Comparison of ENCODE assay signal across 1 cellular context in the genomic region with DNA sequence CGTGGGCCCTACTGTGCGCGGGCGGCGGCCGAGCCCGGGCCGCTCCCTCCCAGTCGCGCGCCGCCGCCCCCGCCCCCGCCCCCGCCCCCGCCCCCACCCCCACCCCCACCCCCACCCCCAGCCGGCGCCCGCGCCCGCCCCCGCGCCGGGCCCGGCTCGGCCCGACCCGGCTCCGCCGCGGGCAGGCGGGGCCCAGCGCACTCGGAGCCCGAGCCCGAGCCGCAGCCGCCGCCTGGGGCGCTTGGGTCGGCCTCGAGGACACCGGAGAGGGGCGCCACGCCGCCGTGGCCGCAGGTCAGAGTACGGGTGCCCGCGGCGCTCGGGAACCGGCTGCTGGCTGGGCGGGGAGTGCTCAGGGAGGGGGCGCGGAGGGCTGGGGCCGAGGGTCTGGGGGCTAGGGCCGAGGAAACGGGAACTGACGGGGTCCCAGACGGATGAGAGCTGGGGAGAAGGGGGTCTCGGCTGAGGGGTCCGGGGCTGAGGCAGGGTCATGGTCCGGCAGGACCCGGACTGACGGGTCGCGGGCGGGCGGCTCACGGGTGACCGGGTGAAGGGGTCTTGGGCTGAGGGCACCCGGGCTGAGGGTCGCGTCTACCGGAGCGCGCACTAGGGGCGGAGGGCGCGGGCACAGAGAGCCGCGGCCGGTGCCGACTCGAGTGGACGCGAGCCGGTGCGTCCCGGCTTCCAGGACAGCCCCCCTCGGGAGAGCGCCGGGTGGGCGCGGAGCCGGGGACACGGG.
A peak's percentile ranks its signal among the peaks of the same experiment; 100 is the strongest.
TF ChIP-seq lines count a peak whose summit lies in the region.

No MANE protein-coding gene starts in this region.

TF ChIP-seq in HepG2, 621 proteins besides CTCF, POLR2A, EP300 and RAD21 (continued from another document and continues in another):
- TF ChIP-seq TARDBP (CRISPR knock-in tag; IDR thresholded peaks at IDR 0.05): 0 out of 2 replicates have a peak, but pooled peaks have one; percentile 12
- TF ChIP-seq HNF4G (IDR thresholded peaks at IDR 0.05; ENCODE audit: borderline replicate concordance, low read depth, low read length): no peak
- TF ChIP-seq HNF4G (CRISPR knock-in tag; IDR thresholded peaks at IDR 0.05; ENCODE audit: borderline replicate concordance, low read depth): no peak
- no peak for TF ChIP-seq PHF21A (CRISPR knock-in tag; IDR thresholded peaks at IDR 0.05)
- no peak for TF ChIP-seq ZNF263 (CRISPR knock-in tag; IDR thresholded peaks at IDR 0.05)
- TF ChIP-seq POLR2AphosphoS5 (IDR thresholded peaks at IDR 0.05; ENCODE audit: low read depth, low read length): no peak
- TF ChIP-seq BORCS8-MEF2B (CRISPR knock-in tag; IDR thresholded peaks at IDR 0.05): no peak
- TF ChIP-seq, protein P1, sequence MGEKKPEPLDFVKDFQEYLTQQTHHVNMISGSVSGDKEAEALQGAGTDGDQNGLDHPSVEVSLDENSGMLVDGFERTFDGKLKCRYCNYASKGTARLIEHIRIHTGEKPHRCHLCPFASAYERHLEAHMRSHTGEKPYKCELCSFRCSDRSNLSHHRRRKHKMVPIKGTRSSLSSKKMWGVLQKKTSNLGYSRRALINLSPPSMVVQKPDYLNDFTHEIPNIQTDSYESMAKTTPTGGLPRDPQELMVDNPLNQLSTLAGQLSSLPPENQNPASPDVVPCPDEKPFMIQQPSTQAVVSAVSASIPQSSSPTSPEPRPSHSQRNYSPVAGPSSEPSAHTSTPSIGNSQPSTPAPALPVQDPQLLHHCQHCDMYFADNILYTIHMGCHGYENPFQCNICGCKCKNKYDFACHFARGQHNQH (CRISPR knock-in tag; IDR thresholded peaks at IDR 0.05): 0 out of 2 replicates have a peak, but pooled peaks have one; percentile 12
- no peak for TF ChIP-seq TOPORS (CRISPR knock-in tag; IDR thresholded peaks at IDR 0.05)
- peak; percentile 9 for TF ChIP-seq ASH2L (IDR thresholded peaks at IDR 0.05; ENCODE audit: insufficient read length, low read depth, low read length)
- TF ChIP-seq, protein P2, sequence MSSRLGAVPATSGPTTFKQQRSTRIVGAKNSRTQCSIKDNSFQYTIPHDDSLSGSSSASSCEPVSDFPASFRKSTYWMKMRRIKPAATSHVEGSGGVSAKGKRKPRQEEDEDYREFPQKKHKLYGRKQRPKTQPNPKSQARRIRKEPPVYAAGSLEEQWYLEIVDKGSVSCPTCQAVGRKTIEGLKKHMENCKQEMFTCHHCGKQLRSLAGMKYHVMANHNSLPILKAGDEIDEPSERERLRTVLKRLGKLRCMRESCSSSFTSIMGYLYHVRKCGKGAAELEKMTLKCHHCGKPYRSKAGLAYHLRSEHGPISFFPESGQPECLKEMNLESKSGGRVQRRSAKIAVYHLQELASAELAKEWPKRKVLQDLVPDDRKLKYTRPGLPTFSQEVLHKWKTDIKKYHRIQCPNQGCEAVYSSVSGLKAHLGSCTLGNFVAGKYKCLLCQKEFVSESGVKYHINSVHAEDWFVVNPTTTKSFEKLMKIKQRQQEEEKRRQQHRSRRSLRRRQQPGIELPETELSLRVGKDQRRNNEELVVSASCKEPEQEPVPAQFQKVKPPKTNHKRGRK (CRISPR knock-in tag; IDR thresholded peaks at IDR 0.05): no peak
- TF ChIP-seq, protein P3, sequence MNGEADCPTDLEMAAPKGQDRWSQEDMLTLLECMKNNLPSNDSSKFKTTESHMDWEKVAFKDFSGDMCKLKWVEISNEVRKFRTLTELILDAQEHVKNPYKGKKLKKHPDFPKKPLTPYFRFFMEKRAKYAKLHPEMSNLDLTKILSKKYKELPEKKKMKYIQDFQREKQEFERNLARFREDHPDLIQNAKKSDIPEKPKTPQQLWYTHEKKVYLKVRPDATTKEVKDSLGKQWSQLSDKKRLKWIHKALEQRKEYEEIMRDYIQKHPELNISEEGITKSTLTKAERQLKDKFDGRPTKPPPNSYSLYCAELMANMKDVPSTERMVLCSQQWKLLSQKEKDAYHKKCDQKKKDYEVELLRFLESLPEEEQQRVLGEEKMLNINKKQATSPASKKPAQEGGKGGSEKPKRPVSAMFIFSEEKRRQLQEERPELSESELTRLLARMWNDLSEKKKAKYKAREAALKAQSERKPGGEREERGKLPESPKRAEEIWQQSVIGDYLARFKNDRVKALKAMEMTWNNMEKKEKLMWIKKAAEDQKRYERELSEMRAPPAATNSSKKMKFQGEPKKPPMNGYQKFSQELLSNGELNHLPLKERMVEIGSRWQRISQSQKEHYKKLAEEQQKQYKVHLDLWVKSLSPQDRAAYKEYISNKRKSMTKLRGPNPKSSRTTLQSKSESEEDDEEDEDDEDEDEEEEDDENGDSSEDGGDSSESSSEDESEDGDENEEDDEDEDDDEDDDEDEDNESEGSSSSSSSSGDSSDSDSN (CRISPR knock-in tag; IDR thresholded peaks at IDR 0.05): peak; percentile 7; the same call in 1 of the 2 replicates
- no peak for TF ChIP-seq NFE2 (CRISPR knock-in tag; IDR thresholded peaks at IDR 0.05)
- TF ChIP-seq ZNF776 (CRISPR knock-in tag; IDR thresholded peaks at IDR 0.05): no peak
- TF ChIP-seq BCL6 (CRISPR knock-in tag; IDR thresholded peaks at IDR 0.05): no peak
- TF ChIP-seq, protein P4, sequence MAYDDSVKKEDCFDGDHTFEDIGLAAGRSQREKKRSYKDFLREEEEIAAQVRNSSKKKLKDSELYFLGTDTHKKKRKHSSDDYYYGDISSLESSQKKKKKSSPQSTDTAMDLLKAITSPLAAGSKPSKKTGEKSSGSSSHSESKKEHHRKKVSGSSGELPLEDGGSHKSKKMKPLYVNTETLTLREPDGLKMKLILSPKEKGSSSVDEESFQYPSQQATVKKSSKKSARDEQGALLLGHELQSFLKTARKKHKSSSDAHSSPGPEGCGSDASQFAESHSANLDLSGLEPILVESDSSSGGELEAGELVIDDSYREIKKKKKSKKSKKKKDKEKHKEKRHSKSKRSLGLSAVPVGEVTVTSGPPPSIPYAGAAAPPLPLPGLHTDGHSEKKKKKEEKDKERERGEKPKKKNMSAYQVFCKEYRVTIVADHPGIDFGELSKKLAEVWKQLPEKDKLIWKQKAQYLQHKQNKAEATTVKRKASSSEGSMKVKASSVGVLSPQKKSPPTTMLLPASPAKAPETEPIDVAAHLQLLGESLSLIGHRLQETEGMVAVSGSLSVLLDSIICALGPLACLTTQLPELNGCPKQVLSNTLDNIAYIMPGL (CRISPR knock-in tag; IDR thresholded peaks at IDR 0.05; ENCODE audit: borderline replicate concordance in 1 of 2, low read depth in 1 of 2): peak in 1 of 2 experiments; percentile 42; a peak in 1 of 4 replicates
- TF ChIP-seq MAF1 (CRISPR knock-in tag; IDR thresholded peaks at IDR 0.05; ENCODE audit: borderline replicate concordance): peak; percentile 27; the same call in 1 of the 2 replicates
- peak; percentile 13; the same call in 1 of the 2 replicates for TF ChIP-seq ZC3H13 (CRISPR knock-in tag; IDR thresholded peaks at IDR 0.05)
- 0 out of 2 replicates have a peak, but pooled peaks have one; percentile 34 for TF ChIP-seq DMAP1 (CRISPR knock-in tag; IDR thresholded peaks at IDR 0.05)
- TF ChIP-seq, protein P5, sequence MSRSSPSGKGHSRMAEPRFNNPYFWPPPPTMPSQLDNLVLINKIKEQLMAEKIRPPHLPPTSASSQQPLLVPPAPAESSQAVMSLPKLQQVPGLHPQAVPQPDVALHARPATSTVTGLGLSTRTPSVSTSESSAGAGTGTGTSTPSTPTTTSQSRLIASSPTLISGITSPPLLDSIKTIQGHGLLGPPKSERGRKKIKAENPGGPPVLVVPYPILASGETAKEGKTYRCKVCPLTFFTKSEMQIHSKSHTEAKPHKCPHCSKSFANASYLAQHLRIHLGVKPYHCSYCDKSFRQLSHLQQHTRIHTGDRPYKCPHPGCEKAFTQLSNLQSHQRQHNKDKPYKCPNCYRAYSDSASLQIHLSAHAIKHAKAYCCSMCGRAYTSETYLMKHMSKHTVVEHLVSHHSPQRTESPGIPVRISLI (CRISPR knock-in tag; IDR thresholded peaks at IDR 0.05; ENCODE audit: borderline replicate concordance): no peak
- no peak for TF ChIP-seq ZMYM4 (CRISPR knock-in tag; IDR thresholded peaks at IDR 0.05)
- TF ChIP-seq ISX (CRISPR knock-in tag; conservative IDR thresholded peaks at IDR 0.05): peak; percentile 48; the same call in 1 of the 2 replicates
- TF ChIP-seq HMGA1 (CRISPR knock-in tag; conservative IDR thresholded peaks at IDR 0.05): no peak
- TF ChIP-seq SKI (IDR thresholded peaks at IDR 0.05; ENCODE audit: partially characterized antibody): no peak
- TF ChIP-seq MXI1 (IDR thresholded peaks at IDR 0.05; ENCODE audit: borderline replicate concordance, low read depth, low read length): 0 out of 3 replicates have a peak, but pooled peaks have one; percentile 25
- TF ChIP-seq PRMT3 (CRISPR knock-in tag; IDR thresholded peaks at IDR 0.05; ENCODE audit: borderline replicate concordance, low read depth): 0 out of 2 replicates have a peak, but pooled peaks have one; percentile 39
- peak; percentile 18; the same call in 1 of the 2 replicates for TF ChIP-seq REPIN1 (CRISPR knock-in tag; IDR thresholded peaks at IDR 0.05; ENCODE audit: borderline replicate concordance, low read depth)
- TF ChIP-seq HNRNPLL (IDR thresholded peaks at IDR 0.05; ENCODE audit: low read depth, low read length, poor library complexity, severe bottlenecking): peak; percentile 8
- TF ChIP-seq, protein P6, sequence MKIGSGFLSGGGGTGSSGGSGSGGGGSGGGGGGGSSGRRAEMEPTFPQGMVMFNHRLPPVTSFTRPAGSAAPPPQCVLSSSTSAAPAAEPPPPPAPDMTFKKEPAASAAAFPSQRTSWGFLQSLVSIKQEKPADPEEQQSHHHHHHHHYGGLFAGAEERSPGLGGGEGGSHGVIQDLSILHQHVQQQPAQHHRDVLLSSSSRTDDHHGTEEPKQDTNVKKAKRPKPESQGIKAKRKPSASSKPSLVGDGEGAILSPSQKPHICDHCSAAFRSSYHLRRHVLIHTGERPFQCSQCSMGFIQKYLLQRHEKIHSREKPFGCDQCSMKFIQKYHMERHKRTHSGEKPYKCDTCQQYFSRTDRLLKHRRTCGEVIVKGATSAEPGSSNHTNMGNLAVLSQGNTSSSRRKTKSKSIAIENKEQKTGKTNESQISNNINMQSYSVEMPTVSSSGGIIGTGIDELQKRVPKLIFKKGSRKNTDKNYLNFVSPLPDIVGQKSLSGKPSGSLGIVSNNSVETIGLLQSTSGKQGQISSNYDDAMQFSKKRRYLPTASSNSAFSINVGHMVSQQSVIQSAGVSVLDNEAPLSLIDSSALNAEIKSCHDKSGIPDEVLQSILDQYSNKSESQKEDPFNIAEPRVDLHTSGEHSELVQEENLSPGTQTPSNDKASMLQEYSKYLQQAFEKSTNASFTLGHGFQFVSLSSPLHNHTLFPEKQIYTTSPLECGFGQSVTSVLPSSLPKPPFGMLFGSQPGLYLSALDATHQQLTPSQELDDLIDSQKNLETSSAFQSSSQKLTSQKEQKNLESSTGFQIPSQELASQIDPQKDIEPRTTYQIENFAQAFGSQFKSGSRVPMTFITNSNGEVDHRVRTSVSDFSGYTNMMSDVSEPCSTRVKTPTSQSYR (CRISPR knock-in tag; IDR thresholded peaks at IDR 0.05; ENCODE audit: borderline replicate concordance): no peak
- no peak; the same call in 1 of the 2 replicates for TF ChIP-seq TMF1 (CRISPR knock-in tag; IDR thresholded peaks at IDR 0.05; ENCODE audit: low read depth)
- no peak for TF ChIP-seq CREB1 (IDR thresholded peaks at IDR 0.05)
- no peak for TF ChIP-seq CREB1 (CRISPR knock-in tag; IDR thresholded peaks at IDR 0.05)
- no peak for TF ChIP-seq ZNF619 (CRISPR knock-in tag; IDR thresholded peaks at IDR 0.05)
- 0 out of 2 replicates have a peak, but pooled peaks have one; percentile 6 for TF ChIP-seq HDAC1 (CRISPR knock-in tag; IDR thresholded peaks at IDR 0.05)
- TF ChIP-seq, protein P7, sequence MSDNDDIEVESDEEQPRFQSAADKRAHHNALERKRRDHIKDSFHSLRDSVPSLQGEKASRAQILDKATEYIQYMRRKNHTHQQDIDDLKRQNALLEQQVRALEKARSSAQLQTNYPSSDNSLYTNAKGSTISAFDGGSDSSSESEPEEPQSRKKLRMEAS (IDR thresholded peaks at IDR 0.05): peak; percentile 15; the same call in 1 of the 2 replicates
- no peak for TF ChIP-seq EED (CRISPR knock-in tag; IDR thresholded peaks at IDR 0.05)
- TF ChIP-seq ZNF333 (CRISPR knock-in tag; IDR thresholded peaks at IDR 0.05; ENCODE audit: borderline replicate concordance): no peak
- TF ChIP-seq, protein P8, sequence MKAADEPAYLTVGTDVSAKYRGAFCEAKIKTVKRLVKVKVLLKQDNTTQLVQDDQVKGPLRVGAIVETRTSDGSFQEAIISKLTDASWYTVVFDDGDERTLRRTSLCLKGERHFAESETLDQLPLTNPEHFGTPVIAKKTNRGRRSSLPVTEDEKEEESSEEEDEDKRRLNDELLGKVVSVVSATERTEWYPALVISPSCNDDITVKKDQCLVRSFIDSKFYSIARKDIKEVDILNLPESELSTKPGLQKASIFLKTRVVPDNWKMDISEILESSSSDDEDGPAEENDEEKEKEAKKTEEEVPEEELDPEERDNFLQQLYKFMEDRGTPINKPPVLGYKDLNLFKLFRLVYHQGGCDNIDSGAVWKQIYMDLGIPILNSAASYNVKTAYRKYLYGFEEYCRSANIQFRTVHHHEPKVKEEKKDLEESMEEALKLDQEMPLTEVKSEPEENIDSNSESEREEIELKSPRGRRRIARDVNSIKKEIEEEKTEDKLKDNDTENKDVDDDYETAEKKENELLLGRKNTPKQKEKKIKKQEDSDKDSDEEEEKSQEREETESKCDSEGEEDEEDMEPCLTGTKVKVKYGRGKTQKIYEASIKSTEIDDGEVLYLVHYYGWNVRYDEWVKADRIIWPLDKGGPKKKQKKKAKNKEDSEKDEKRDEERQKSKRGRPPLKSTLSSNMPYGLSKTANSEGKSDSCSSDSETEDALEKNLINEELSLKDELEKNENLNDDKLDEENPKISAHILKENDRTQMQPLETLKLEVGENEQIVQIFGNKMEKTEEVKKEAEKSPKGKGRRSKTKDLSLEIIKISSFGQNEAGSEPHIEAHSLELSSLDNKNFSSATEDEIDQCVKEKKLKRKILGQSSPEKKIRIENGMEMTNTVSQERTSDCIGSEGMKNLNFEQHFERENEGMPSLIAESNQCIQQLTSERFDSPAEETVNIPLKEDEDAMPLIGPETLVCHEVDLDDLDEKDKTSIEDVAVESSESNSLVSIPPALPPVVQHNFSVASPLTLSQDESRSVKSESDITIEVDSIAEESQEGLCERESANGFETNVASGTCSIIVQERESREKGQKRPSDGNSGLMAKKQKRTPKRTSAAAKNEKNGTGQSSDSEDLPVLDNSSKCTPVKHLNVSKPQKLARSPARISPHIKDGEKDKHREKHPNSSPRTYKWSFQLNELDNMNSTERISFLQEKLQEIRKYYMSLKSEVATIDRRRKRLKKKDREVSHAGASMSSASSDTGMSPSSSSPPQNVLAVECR (CRISPR knock-in tag; IDR thresholded peaks at IDR 0.05; ENCODE audit: borderline replicate concordance): 0 out of 2 replicates have a peak, but pooled peaks have one; percentile 28
- TF ChIP-seq, protein P9, sequence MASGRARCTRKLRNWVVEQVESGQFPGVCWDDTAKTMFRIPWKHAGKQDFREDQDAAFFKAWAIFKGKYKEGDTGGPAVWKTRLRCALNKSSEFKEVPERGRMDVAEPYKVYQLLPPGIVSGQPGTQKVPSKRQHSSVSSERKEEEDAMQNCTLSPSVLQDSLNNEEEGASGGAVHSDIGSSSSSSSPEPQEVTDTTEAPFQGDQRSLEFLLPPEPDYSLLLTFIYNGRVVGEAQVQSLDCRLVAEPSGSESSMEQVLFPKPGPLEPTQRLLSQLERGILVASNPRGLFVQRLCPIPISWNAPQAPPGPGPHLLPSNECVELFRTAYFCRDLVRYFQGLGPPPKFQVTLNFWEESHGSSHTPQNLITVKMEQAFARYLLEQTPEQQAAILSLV (CRISPR knock-in tag; IDR thresholded peaks at IDR 0.05; ENCODE audit: borderline replicate concordance): peak; percentile 2; the same call in 1 of the 2 replicates
- no peak for TF ChIP-seq CC2D1A (CRISPR knock-in tag; IDR thresholded peaks at IDR 0.05)
- TF ChIP-seq ZNF17 (CRISPR knock-in tag; IDR thresholded peaks at IDR 0.05): no peak
- 0 out of 2 replicates have a peak, but pooled peaks have one; percentile 47 for TF ChIP-seq CCDC6 (CRISPR knock-in tag; IDR thresholded peaks at IDR 0.05)
- no peak for TF ChIP-seq GZF1 (CRISPR knock-in tag; IDR thresholded peaks at IDR 0.05)
